19 cellular contexts compared by ENCODE assay signal in the genomic region with DNA sequence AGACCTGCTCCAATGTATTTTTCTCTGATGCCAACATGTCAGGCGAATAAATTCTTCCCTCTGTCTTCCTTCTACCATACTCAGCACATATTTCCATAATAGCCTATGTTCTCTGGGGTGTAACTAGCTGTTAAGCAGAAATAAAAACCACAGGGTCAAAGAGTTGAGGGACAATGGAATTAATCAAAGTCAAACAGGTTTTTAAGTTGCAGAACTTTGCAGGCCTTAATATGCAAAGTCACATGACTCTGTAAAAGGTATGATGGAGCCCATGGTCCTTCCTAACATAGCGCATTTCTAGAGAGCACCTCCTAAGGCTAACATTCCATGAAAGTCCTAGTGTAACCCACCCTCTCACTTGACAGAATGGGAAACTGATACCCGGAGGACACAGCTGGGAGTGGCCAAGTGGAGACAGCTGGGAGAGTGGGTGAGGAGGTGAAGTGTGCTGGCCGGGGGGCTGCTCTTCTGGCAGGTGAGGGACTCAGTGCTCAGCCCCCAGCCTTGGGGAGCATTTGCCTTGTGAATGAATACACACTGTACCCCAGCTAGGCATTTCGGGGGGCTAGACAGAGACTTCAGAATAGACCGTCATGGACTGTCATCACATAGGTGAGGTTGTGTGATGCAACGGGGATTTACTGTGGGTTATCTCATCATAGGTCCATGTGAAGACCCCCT. TPM values are rescaled to one million over a fixed set of nuclear protein-coding genes. Genes with fewer than 3 reads are reported as not detected.
"Had no signal": no experiment of that assay in that cellular context is flagged by ENCODE, and none has a peak within 500 bp of the region (broad histone marks: within the 10 kb centered on the region; RNA-seq: fewer than 3 reads in every experiment).

No MANE protein-coding gene starts in this region.

- ATAC-seq: gastroesophageal sphincter; heart left ventricle; naive thymus-derived CD8-positive, alpha-beta T cell; WTC11 had no signal

- H3K27ac Mint-ChIP-seq: activated CD4-positive, alpha-beta memory T cell treated with anti-CD3 and anti-CD28 coated beads, Interleukin-2, amount 10 ng/mL, durations not matched to agents 7 days and 5 days; activated naive CD4-positive, alpha-beta T cell treated with anti-CD3 and anti-CD28 coated beads, Interleukin-2, amount 50 U/mL, for 24 hours; activated T-cell treated with anti-CD3 and anti-CD28 coated beads, Interleukin-2, amount 50 U/mL, for 24 hours; dendritic cell treated with granulocyte-macrophage colony-stimulating factor and Interleukin-4, amounts not matched to agents 40 ng/mL and 50 ng/mL, for 4 days; memory B cell; naive thymus-derived CD8-positive, alpha-beta T cell; WTC11 had no signal

- H3K36me3 ChIP-seq: ascending aorta, esophagus muscularis mucosa, gastroesophageal sphincter, heart left ventricle, thyroid gland, vagina had no signal

- DNase-seq: activated gamma-delta T cell; activated T-cell treated with anti-CD3 and anti-CD28 coated beads, Interleukin-2, amount 50 U/mL, for 24 hours; cerebellar nuclear complex; effector memory CD4-positive, alpha-beta T cell; naive thymus-derived CD8-positive, alpha-beta T cell; stimulated activated CD4-positive, alpha-beta T cell treated with anti-CD3 and anti-CD28 coated beads, Interleukin-12 subunit alpha, Interleukin-12 subunit beta, amount 100 ng/mL, for 4 hours; stimulated activated naive CD4-positive, alpha-beta T cell; thyroid gland had no signal

- H3K27ac ChIP-seq: ascending aorta, esophagus muscularis mucosa, gastroesophageal sphincter, heart left ventricle, thyroid gland, vagina had no signal

- H3K27me3 ChIP-seq: ascending aorta, thyroid gland, vagina had no signal

- H3K9me3 ChIP-seq: ascending aorta, thyroid gland had no signal

- H3K4me3 ChIP-seq: ascending aorta, esophagus muscularis mucosa, gastroesophageal sphincter, heart left ventricle, thyroid gland, vagina had no signal

- H3K4me1 Mint-ChIP-seq: activated naive CD4-positive, alpha-beta T cell treated with anti-CD3 and anti-CD28 coated beads, Interleukin-2, amount 50 U/mL, for 24 hours; memory B cell; WTC11 had no signal

- FAIRE-seq: endothelial cell of umbilical vein had no signal

- H3K4me1 ChIP-seq: ascending aorta, esophagus muscularis mucosa, gastroesophageal sphincter, heart left ventricle, thyroid gland, vagina had no signal

- H3K4me3 Mint-ChIP-seq: activated CD4-positive, alpha-beta memory T cell treated with anti-CD3 and anti-CD28 coated beads, Interleukin-2, amount 10 ng/mL, durations not matched to agents 7 days and 5 days; activated naive CD4-positive, alpha-beta T cell treated with anti-CD3 and anti-CD28 coated beads, Interleukin-2, amount 50 U/mL, for 24 hours; activated T-cell treated with anti-CD3 and anti-CD28 coated beads, Interleukin-2, amount 50 U/mL, for 24 hours; dendritic cell treated with granulocyte-macrophage colony-stimulating factor and Interleukin-4, amounts not matched to agents 40 ng/mL and 50 ng/mL, for 4 days; memory B cell; naive thymus-derived CD8-positive, alpha-beta T cell; WTC11 had no signal

RNA-seq across cellular contexts. Expression of a gene that starts 8.4 kb away (rescaled TPM):
- total RNA-seq: endothelial cell of umbilical vein; naive thymus-derived CD8-positive, alpha-beta T cell had no signal
- polyA plus RNA-seq: endothelial cell of umbilical vein; naive thymus-derived CD8-positive, alpha-beta T cell had no signal
